35 cellular contexts compared by ENCODE assay signal in genomic region chr3:166457382-166457781, GRCh38.
DNase-seq lines count a peak whose midpoint lies in the region; ATAC-seq, FAIRE-seq and TF ChIP-seq lines count a peak whose summit lies in the region.
"Had no signal": no experiment of that assay in that cellular context is flagged by ENCODE, and none has a peak within 500 bp of the region (broad histone marks: within the 10 kb centered on the region; RNA-seq: fewer than 3 reads in every experiment).

No MANE protein-coding gene starts in this region.

- H3K79me1 ChIP-seq in IMR-90 (ENCODE audit: low read depth in 1 of 2, low read length in 2 of 2) = no peaks in the 10 kb centered on the region

- H3K9me1 ChIP-seq in IMR-90 (ENCODE audit: insufficient read depth, low read length) = no peaks in the 10 kb centered on the region

- H3K23ac ChIP-seq in IMR-90 (ENCODE audit: low read depth, low read length) = no peak overlapping the region

- no peak overlapping the region for H2AK9ac ChIP-seq in IMR-90 (replicated peaks; ENCODE audit: low read depth, low read length, poor library complexity)

- no peak overlapping the region for H3K14ac ChIP-seq in IMR-90 (replicated peaks; ENCODE audit: low read depth, low read length)

- H3K36me3 Mint-ChIP-seq in astrocyte (ENCODE audit: low read depth, unreplicated experiment) = no peaks in the 10 kb centered on the region
- no peaks in the 10 kb centered on the region for H3K36me3 Mint-ChIP-seq in CD8-positive, alpha-beta memory T cell
- H3K36me3 Mint-ChIP-seq: CD14-positive monocyte; CD4-positive, alpha-beta memory T cell; CD4-positive, CD25-positive, alpha-beta regulatory T cell; CD8-positive, alpha-beta T cell had no signal

- no peak overlapping the region for H4K5ac ChIP-seq in IMR-90 (ENCODE audit: low read depth, low read length)

- in situ Hi-C loops in HepG2 (cut with HindIII; ENCODE audit: extremely low pct_ligation_motif_present, low pct_unique_long_range_greater_than_20kb) (no loop called here), IMR-90 (cut with MboI; ENCODE audit: low sequenced_read_pairs) (no loop called here)

- no peak overlapping the region for H2BK5ac ChIP-seq in IMR-90 (ENCODE audit: low read depth, low read length, poor library complexity, severe bottlenecking)

- no peak overlapping the region for H2BK20ac ChIP-seq in IMR-90 (ENCODE audit: low read depth, low read length)

- ATAC-seq in HepG2 = no peak
- no peak for ATAC-seq in right lobe of liver
- no peak for ATAC-seq in A549
- no peak for ATAC-seq in IMR-90 (ENCODE audit: low read depth)
- no peak for ATAC-seq in HG03439 (IDR thresholded peaks at IDR 0.05; ENCODE audit: unreplicated experiment)
- ATAC-seq: CD8-positive, alpha-beta T cell had no signal

- TF ChIP-seq CTCF in HepG2 (CRISPR knock-in tag; IDR thresholded peaks at IDR 0.05) (no peak), right lobe of liver (IDR thresholded peaks at IDR 0.05) (no peak), A549 (IDR thresholded peaks at IDR 0.05) (no peak), IMR-90 (conservative IDR thresholded peaks at IDR 0.05; ENCODE audit: low read depth, low read length) (no peak), astrocyte (IDR thresholded peaks at IDR 0.05; ENCODE audit: insufficient read depth, low read depth, low read length) (no peak)

- peaks cover 33% of the 10 kb centered on the region for H3K4me1 Mint-ChIP-seq in astrocyte (ENCODE audit: low read depth, unreplicated experiment)
- no peaks in the 10 kb centered on the region for H3K4me1 Mint-ChIP-seq in CD8-positive, alpha-beta memory T cell
- H3K4me1 Mint-ChIP-seq: B cell; CD14-positive monocyte; CD4-positive, alpha-beta memory T cell; CD4-positive, CD25-positive, alpha-beta regulatory T cell had no signal

- dilution Hi-C loops in IMR-90 (cut with HindIII; ENCODE audit: low sequenced_read_pairs, unreplicated experiment) = no loop called here

- FAIRE-seq in HepG2 (lab: Jason Lieb, UNC) (no peak), A549 (lab: Jason Lieb, UNC) (no peak), astrocyte (lab: Jason Lieb, UNC) (no peak)
- FAIRE-seq: A204.1, D721Med had no signal

- H3K27ac Mint-ChIP-seq in astrocyte (ENCODE audit: unreplicated experiment) = peak overlapping the region; percentile 16
- H3K27ac Mint-ChIP-seq in CD8-positive, alpha-beta memory T cell = no peak overlapping the region
- H3K27ac Mint-ChIP-seq: B cell; CD14-positive monocyte; CD4-positive, alpha-beta memory T cell; CD4-positive, alpha-beta T cell; CD4-positive, CD25-positive, alpha-beta regulatory T cell; CD8-positive, alpha-beta T cell had no signal

- H2AFZ ChIP-seq in HepG2 (ENCODE audit: low read length) = no peak overlapping the region
- no peak overlapping the region for H2AFZ ChIP-seq in IMR-90 (replicated peaks; ENCODE audit: low read length, poor library complexity)
- no peak overlapping the region for H2AFZ ChIP-seq in astrocyte (ENCODE audit: low read depth, low read length)

- no peak overlapping the region for H3K4me3 Mint-ChIP-seq in astrocyte (ENCODE audit: unreplicated experiment)
- H3K4me3 Mint-ChIP-seq in CD8-positive, alpha-beta memory T cell = no peak overlapping the region
- H3K4me3 Mint-ChIP-seq: B cell; CD14-positive monocyte; CD4-positive, alpha-beta memory T cell; CD4-positive, alpha-beta T cell; CD4-positive, CD25-positive, alpha-beta regulatory T cell; CD8-positive, alpha-beta T cell had no signal

- no peak for TF ChIP-seq EP300 in HepG2 (IDR thresholded peaks at IDR 0.05; ENCODE audit: low read depth in 2 of 2, low read length in 2 of 2)
- TF ChIP-seq EP300 in HepG2 (CRISPR knock-in tag; IDR thresholded peaks at IDR 0.05; ENCODE audit: borderline replicate concordance) = no peak
- TF ChIP-seq EP300 in A549 (IDR thresholded peaks at IDR 0.05) = no peak

- no peak overlapping the region for H2AK5ac ChIP-seq in IMR-90 (ENCODE audit: low read depth, low read length)

- H3K4me1 ChIP-seq in HepG2 (ENCODE audit: insufficient read depth, low read length) (peaks cover 13% of the 10 kb centered on the region), right lobe of liver (no peaks in the 10 kb centered on the region), A549 (peaks cover 19% of the 10 kb centered on the region; the same call in 2 of the 3 replicates), IMR-90 (ENCODE audit: control insufficient read depth, insufficient read depth, low read length) (no peaks in the 10 kb centered on the region; the same call in 1 of the 2 replicates), astrocyte (ENCODE audit: insufficient read depth, low read length) (peaks cover 6% of the 10 kb centered on the region)
- no peaks in the 10 kb centered on the region for H3K4me1 ChIP-seq in CD8-positive, alpha-beta memory T cell (ENCODE audit: insufficient read depth, low read length)
- H3K4me1 ChIP-seq: BE2C; BLaER1; BLaER1 treated with 17β-estradiol and CSF1 and Interleukin-3, amounts not matched to agents 10 nM and 100 nM had no signal

- H3K9ac ChIP-seq in HepG2 (ENCODE audit: insufficient read depth, low read depth, low read length) = no peak overlapping the region
- no peak overlapping the region for H3K9ac ChIP-seq in IMR-90 (ENCODE audit: low read depth, low read length)
- no peak overlapping the region for H3K9ac ChIP-seq in astrocyte (ENCODE audit: low read length)
- H3K9ac ChIP-seq: BLaER1; BLaER1 treated with 17β-estradiol and CSF1 and Interleukin-3, amounts not matched to agents 10 nM and 100 nM had no signal

- BruUV-seq in HepG2 (replicated peaks; lab: Mats Ljungman, UMichigan) (no TSS peak), IMR-90 (replicated peaks; lab: Mats Ljungman, UMichigan) (no TSS peak)

- H3K9me3 ChIP-seq in HepG2 (ENCODE audit: low read length) (no peaks in the 10 kb centered on the region), right lobe of liver (no peaks in the 10 kb centered on the region), A549 (no peaks in the 10 kb centered on the region), IMR-90 (ENCODE audit: control insufficient read depth, insufficient read depth, low read length) (no peaks in the 10 kb centered on the region), astrocyte (ENCODE audit: insufficient read depth, low read depth, low read length) (no peaks in the 10 kb centered on the region)
- H3K9me3 ChIP-seq in CD8-positive, alpha-beta memory T cell (ENCODE audit: low read length) = no peaks in the 10 kb centered on the region
- H3K9me3 ChIP-seq: BE2C; BLaER1; BLaER1 treated with 17β-estradiol and CSF1 and Interleukin-3, amounts not matched to agents 10 nM and 100 nM; Caco-2 had no signal

- TF ChIP-seq POLR2A in HepG2 (IDR thresholded peaks at IDR 0.05; ENCODE audit: insufficient read depth in 1 of 2, low read depth in 2 of 2, low read length in 2 of 2) (no peak), right lobe of liver (IDR thresholded peaks at IDR 0.05) (no peak), A549 (IDR thresholded peaks at IDR 0.05; ENCODE audit: low read length) (no peak), IMR-90 (IDR thresholded peaks at IDR 0.05; ENCODE audit: low read depth, low read length) (no peak)

- H3K79me2 ChIP-seq in HepG2 (ENCODE audit: insufficient read depth, low read length) (no peaks in the 10 kb centered on the region), astrocyte (ENCODE audit: insufficient read depth, low read length) (no peaks in the 10 kb centered on the region)

- H2BK15ac ChIP-seq in IMR-90 (ENCODE audit: low read depth, low read length) = no peak overlapping the region

- H3K27me3 Mint-ChIP-seq in astrocyte (ENCODE audit: low read depth, unreplicated experiment) = no peaks in the 10 kb centered on the region
- no peaks in the 10 kb centered on the region for H3K27me3 Mint-ChIP-seq in CD8-positive, alpha-beta memory T cell
- H3K27me3 Mint-ChIP-seq: B cell; CD4-positive, alpha-beta memory T cell; CD4-positive, alpha-beta T cell; CD4-positive, CD25-positive, alpha-beta regulatory T cell had no signal

- H3K27ac ChIP-seq in HepG2 (ENCODE audit: extremely low read length, insufficient read depth, low read length) = no peak overlapping the region
- H3K27ac ChIP-seq in right lobe of liver = no peak overlapping the region
- no peak overlapping the region for H3K27ac ChIP-seq in A549
- no peak overlapping the region for H3K27ac ChIP-seq in IMR-90 (ENCODE audit: insufficient read depth, low read length)
- no peak overlapping the region for H3K27ac ChIP-seq in astrocyte (ENCODE audit: low read depth, low read length)
- no peak overlapping the region for H3K27ac ChIP-seq in CD8-positive, alpha-beta memory T cell (ENCODE audit: low read depth, low read length)
- H3K27ac ChIP-seq: 22Rv1; BLaER1; BLaER1 treated with 17β-estradiol and CSF1 and Interleukin-3, amounts not matched to agents 10 nM and 100 nM; C4-2B had no signal

- no peak overlapping the region for H3K4me2 ChIP-seq in HepG2 (ENCODE audit: low read depth, low read length)
- H3K4me2 ChIP-seq in A549 = no peak overlapping the region
- H3K4me2 ChIP-seq in IMR-90 (ENCODE audit: low read depth, low read length) = no peak overlapping the region
- no peak overlapping the region for H3K4me2 ChIP-seq in astrocyte (ENCODE audit: low read length)
- H3K4me2 ChIP-seq: BLaER1; BLaER1 treated with 17β-estradiol and CSF1 and Interleukin-3, amounts not matched to agents 10 nM and 100 nM had no signal

- POLR2A ChIA-PET in HepG2 (lab: Yijun Ruan, JAX) = no interaction called here
- POLR2A ChIA-PET in A549 (lab: Yijun Ruan, JAX) = no interaction called here
- POLR2A ChIA-PET in IMR-90 (lab: Charles Lee; ENCODE audit: unreplicated experiment) = no interaction called here
- POLR2A ChIA-PET in CD8-positive, alpha-beta memory T cell (lab: Charles Lee) = no interaction called here

- no peak overlapping the region for H3K4ac ChIP-seq in IMR-90 (ENCODE audit: low read depth, low read length)

- no peaks in the 10 kb centered on the region for H3K9me3 Mint-ChIP-seq in astrocyte (ENCODE audit: unreplicated experiment)
- H3K9me3 Mint-ChIP-seq in CD8-positive, alpha-beta memory T cell = peaks cover 6 to 35% (median 10%) of the 10 kb centered on the region in 5 donors

- CTCF ChIA-PET in HepG2 (lab: Yijun Ruan, JAX; ENCODE audit: low intra/inter-chr PET ratio, low total read pairs) (no interaction called here), A549 (lab: Yijun Ruan, JAX) (no interaction called here), IMR-90 (lab: Yijun Ruan, JAX) (no interaction called here)
- CTCF ChIA-PET in CD8-positive, alpha-beta memory T cell (lab: Charles Lee) = no interaction called here

- no peaks in the 10 kb centered on the region for H3K27me3 ChIP-seq in HepG2 (ENCODE audit: control insufficient read depth in 1 of 2, insufficient read depth in 2 of 2, low read length in 2 of 2)
- no peaks in the 10 kb centered on the region for H3K27me3 ChIP-seq in right lobe of liver
- H3K27me3 ChIP-seq in IMR-90 (ENCODE audit: control insufficient read depth, insufficient read depth, low read length) = no peaks in the 10 kb centered on the region
- H3K27me3 ChIP-seq in astrocyte (ENCODE audit: insufficient read depth, low read length) = no peaks in the 10 kb centered on the region
- H3K27me3 ChIP-seq in CD8-positive, alpha-beta memory T cell (ENCODE audit: insufficient read depth, low read length, poor library complexity, severe bottlenecking) = no peaks in the 10 kb centered on the region
- H3K27me3 ChIP-seq: BE2C; BLaER1; BLaER1 treated with 17β-estradiol and CSF1 and Interleukin-3, amounts not matched to agents 10 nM and 100 nM had no signal

- intact Hi-C loops in HepG2 (cut with micrococcal nuclease; ENCODE audit: unreplicated experiment) = no loop called here
- intact Hi-C loops in right lobe of liver (cut with DNase I) = no loop called here
- intact Hi-C loops in IMR-90 (cut with micrococcal nuclease) = no loop called here

- H3K36me3 ChIP-seq in HepG2 (replicated peaks in 1 of 2; ENCODE audit: control insufficient read depth in 1 of 2, insufficient read depth in 2 of 2, low read length in 2 of 2) = no peaks in the 10 kb centered on the region
- no peaks in the 10 kb centered on the region for H3K36me3 ChIP-seq in right lobe of liver
- H3K36me3 ChIP-seq in IMR-90 (ENCODE audit: control insufficient read depth, insufficient read depth, low read length) = no peaks in the 10 kb centered on the region
- H3K36me3 ChIP-seq in astrocyte (ENCODE audit: insufficient read depth, low read length) = no peaks in the 10 kb centered on the region
- H3K36me3 ChIP-seq in CD8-positive, alpha-beta memory T cell (ENCODE audit: insufficient read depth, low read length) = no peaks in the 10 kb centered on the region
- H3K36me3 ChIP-seq: BE2C; BLaER1; BLaER1 treated with 17β-estradiol and CSF1 and Interleukin-3, amounts not matched to agents 10 nM and 100 nM had no signal

- 66% methylated on average over 3 of the region's 3 CpGs for WGBS in HepG2 (ENCODE audit: low lambda C conversion rate)
- 64% methylated on average over 3 of the region's 3 CpGs for WGBS in right lobe of liver (ENCODE audit: insufficient coverage, low coverage, low lambda C conversion rate, missing lambda C conversion rate)
- WGBS in A549 (ENCODE audit: missing lambda C conversion rate) = 70% methylated on average over 3 of the region's 3 CpGs
- no CpG with 5 or more reads among the region's 3 CpGs for WGBS in IMR-90 (ENCODE audit: extremely low coverage in 2 of 2, insufficient read length in 1 of 2), 2 experiments

- H2BK120ac ChIP-seq in IMR-90 (ENCODE audit: low read depth, low read length) = no peak overlapping the region

- H4K20me1 ChIP-seq in HepG2 (ENCODE audit: insufficient read depth, low read length) (no peaks in the 10 kb centered on the region), IMR-90 (ENCODE audit: insufficient read depth, low read length) (no peaks in the 10 kb centered on the region), astrocyte (ENCODE audit: insufficient read depth, low read length) (no peaks in the 10 kb centered on the region)
- H4K20me1 ChIP-seq: BLaER1; BLaER1 treated with 17β-estradiol and CSF1 and Interleukin-3, amounts not matched to agents 10 nM and 100 nM had no signal

- no peak overlapping the region for H3K18ac ChIP-seq in IMR-90 (ENCODE audit: low read depth, low read length)

- H3K4me3 ChIP-seq in HepG2 (replicated peaks in 1 of 3; ENCODE audit: insufficient read depth in 1 of 3, low read depth in 2 of 3, low read length in 3 of 3) = no peak overlapping the region
- no peak overlapping the region for H3K4me3 ChIP-seq in right lobe of liver
- H3K4me3 ChIP-seq in A549 = no peak overlapping the region
- no peak overlapping the region for H3K4me3 ChIP-seq in IMR-90 (ENCODE audit: insufficient read depth, low read depth, low read length)
- H3K4me3 ChIP-seq in astrocyte (ENCODE audit: insufficient read depth, low read depth, low read length) = no peak overlapping the region
- no peak overlapping the region for H3K4me3 ChIP-seq in CD8-positive, alpha-beta memory T cell (ENCODE audit: low read length)
- H3K4me3 ChIP-seq: BLaER1; BLaER1 treated with 17β-estradiol and CSF1 and Interleukin-3, amounts not matched to agents 10 nM and 100 nM had no signal

- H4K8ac ChIP-seq in IMR-90 (ENCODE audit: low read depth in 2 of 2, low read length in 2 of 2) = no peak overlapping the region

- DNase-seq in HepG2 (ENCODE audit: low spot score) = no peak
- DNase-seq in right lobe of liver = no peak
- DNase-seq in A549 (ENCODE audit: low read depth in 1 of 2, low spot score in 1 of 2) = no peak
- no peak for DNase-seq in IMR-90
- no peak for DNase-seq in astrocyte (ENCODE audit: low read depth)
- DNase-seq in NCI-H1436 treated with DMSO at 0.1 percent for 48 hours (lab: John Stamatoyannopoulos, UW) = no peak
- no peak for DNase-seq in CD8-positive, alpha-beta memory T cell
- DNase-seq: 8988T; ACHN; AML-193; BE2C; C1 segment of cervical spinal cord; Caco-2; Calu3; CD4-positive, alpha-beta T cell; CD4-positive, CD25-positive, alpha-beta regulatory T cell; CD8-positive, alpha-beta T cell; COR-L47; DMS 273 treated with DMSO at 0.1 percent for 48 hours; DMS153; DMS53; DMS79; DMS79 treated with DMSO at 0.1 percent for 48 hours; DND-41; EL had no signal

- H4K91ac ChIP-seq in IMR-90 (ENCODE audit: insufficient read depth, low read depth, low read length) = no peak overlapping the region

- no peak for TF ChIP-seq RAD21 in HepG2 (CRISPR knock-in tag; IDR thresholded peaks at IDR 0.05)
- TF ChIP-seq RAD21 in A549 (conservative IDR thresholded peaks at IDR 0.05 in 1 of 2, IDR thresholded peaks at IDR 0.05 in 1 of 2) = no peak
- no peak for TF ChIP-seq RAD21 in IMR-90 (IDR thresholded peaks at IDR 0.05; ENCODE audit: low read length)

- H3K56ac ChIP-seq in IMR-90 (ENCODE audit: extremely low read depth, insufficient read depth, low read length) = no peak overlapping the region
